Comparison of ENCODE assay signal across 8 cellular contexts in the genomic region with DNA sequence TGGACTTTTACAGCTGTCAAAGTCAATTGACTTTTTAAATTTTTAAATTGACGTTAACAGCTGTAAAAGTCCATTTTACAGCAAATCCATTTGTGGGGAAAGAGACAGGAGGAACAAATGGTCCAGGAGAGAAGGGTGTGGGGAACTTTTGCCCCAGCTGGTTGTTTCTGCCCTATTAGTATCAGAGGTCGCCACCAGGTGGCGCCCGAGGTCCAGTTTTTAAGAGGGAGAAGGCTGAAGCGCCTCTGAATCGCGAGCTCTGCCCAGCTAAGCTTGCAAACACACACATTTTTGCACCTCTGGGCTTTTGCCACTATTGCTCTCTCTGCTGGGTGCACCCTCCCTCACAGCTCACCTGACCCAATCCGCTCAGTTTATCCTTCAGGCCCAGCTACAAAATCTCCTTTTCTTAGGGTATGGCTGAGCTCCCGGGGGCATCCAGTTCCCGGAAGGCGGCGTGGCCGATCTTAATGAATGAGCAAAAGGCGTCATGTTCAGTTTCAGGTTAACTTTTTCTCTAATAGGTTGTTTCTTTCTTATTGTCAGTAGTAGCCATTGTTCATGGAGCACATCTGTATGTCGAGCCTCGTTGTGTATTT. TPM values are rescaled to one million over a fixed set of nuclear protein-coding genes. Genes with fewer than 3 reads are reported as not detected.
A peak's percentile ranks its signal among the peaks of the same experiment; 100 is the strongest.
DNase-seq lines count a peak whose midpoint lies in the region; ATAC-seq and TF ChIP-seq lines count a peak whose summit lies in the region.

No MANE protein-coding gene starts in this region.

- TF ChIP-seq CTCF in cardiac fibroblast (IDR thresholded peaks at IDR 0.05; ENCODE audit: low read depth, low read length): peak; percentile 80
- TF ChIP-seq CTCF in kidney epithelial cell (IDR thresholded peaks at IDR 0.05; ENCODE audit: insufficient read depth, low read length, poor library complexity, severe bottlenecking): peak; percentile 87

- peak; percentile 84 for DNase-seq in ELF-1 (ENCODE audit: low read depth, low spot score)
- peak; percentile 82 for DNase-seq in NCI-H2227 (lab: John Stamatoyannopoulos, UW; ENCODE audit: unreplicated experiment)
- peak; percentile 84 for DNase-seq in cardiac fibroblast (ENCODE audit: low read depth in 2 of 2)
- DNase-seq in kidney epithelial cell (ENCODE audit: low read depth): peak; percentile 28
- DNase-seq in stimulated activated CD4-positive, alpha-beta T cell treated with anti-CD3 and anti-CD28 coated beads, Interleukin-1b, Interleukin-23, amount 100 ng/mL, for 48 hours: peak; percentile 74

- no peaks in the 10 kb centered on the region for H3K36me3 ChIP-seq in kidney epithelial cell (ENCODE audit: control insufficient read depth, insufficient read depth, low read length)

- H3K4me3 ChIP-seq in cardiac fibroblast (replicated peaks in 1 of 2; ENCODE audit: low read depth in 2 of 2, low read length in 2 of 2): no peak overlapping the region
- H3K4me3 ChIP-seq in kidney epithelial cell (ENCODE audit: low read depth, low read length): no peak overlapping the region

- ATAC-seq in HG02798 (IDR thresholded peaks at IDR 0.05; ENCODE audit: poor library complexity, unreplicated experiment): peak; percentile 77
- ATAC-seq in activated CD4-positive, CD25-positive, alpha-beta regulatory T cell treated with anti-CD3 and anti-CD28 coated beads, Interleukin-2, amount 50 U/mL, for 24 hours: peak; percentile 68 to 73
- ATAC-seq in HG02870 (IDR thresholded peaks at IDR 0.05; ENCODE audit: unreplicated experiment): no peak

- H3K27me3 ChIP-seq in kidney epithelial cell (ENCODE audit: control insufficient read depth, insufficient read depth, low read length): no peaks in the 10 kb centered on the region

RNA-seq across cellular contexts. Expression of gene TTLL11, which starts 6.3 kb away (rescaled TPM):
- 3.7 and 4.2 TPM in 2 replicates for total RNA-seq in kidney epithelial cell

Comparison
In these comparisons a context has a peak if more than half of its experiments do, and no peak if none do; other contexts are left out.
1. DNase-seq: peak in every context shown above with its lines; median percentile 84 in ELF-1; 84 in cardiac fibroblast; 82 in NCI-H2227; 74 in stimulated activated CD4-positive, alpha-beta T cell treated with anti-CD3 and anti-CD28 coated beads, Interleukin-1b, Interleukin-23, amount 100 ng/mL, for 48 hours; 28 in kidney epithelial cell.